In the genomic region with DNA sequence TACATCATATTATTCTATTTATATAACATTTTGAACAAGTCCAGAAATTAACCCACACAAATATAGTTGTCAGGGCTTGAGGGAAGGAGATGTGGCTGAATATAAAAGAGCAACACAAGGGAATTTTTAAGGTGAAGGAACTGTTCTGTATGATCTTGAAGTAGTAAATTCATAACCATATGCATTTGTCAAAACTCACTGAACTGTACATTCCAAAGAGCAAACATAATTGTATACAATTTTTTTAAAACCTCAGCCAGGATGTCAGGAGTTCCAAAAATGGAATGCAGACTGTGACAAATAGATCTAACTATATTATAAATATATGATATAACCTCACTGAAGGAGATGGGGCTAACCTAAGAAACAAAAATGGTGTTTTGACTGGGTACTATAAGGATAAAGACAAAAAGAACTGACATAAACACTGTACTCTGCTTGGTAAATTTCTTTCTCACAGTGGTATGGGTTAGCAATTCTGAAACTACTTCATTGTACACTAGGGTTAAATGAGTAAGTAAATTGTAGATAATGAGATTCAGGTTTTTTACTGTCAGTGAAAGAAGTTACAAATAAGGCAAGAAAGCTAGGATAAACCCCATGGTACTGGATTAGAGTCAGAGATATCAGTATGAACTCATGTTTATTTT, we compare ENCODE assay signal across 10 cellular contexts. TPM values are rescaled to one million over a fixed set of nuclear protein-coding genes. Genes with fewer than 3 reads are reported as not detected.
DNase-seq lines count a peak whose midpoint lies in the region; ATAC-seq and TF ChIP-seq lines count a peak whose summit lies in the region.
"Had no signal": no experiment of that assay in that cellular context is flagged by ENCODE, and none has a peak within 500 bp of the region (broad histone marks: within the 10 kb centered on the region; RNA-seq: fewer than 3 reads in every experiment).

No MANE protein-coding gene starts in this region.

- no peaks in the 10 kb centered on the region for H3K27me3 ChIP-seq in osteoblast (ENCODE audit: insufficient read depth, low read length)
- H3K27me3 ChIP-seq in Karpas-422 (ENCODE audit: low read length), result no peaks in the 10 kb centered on the region
- no peaks in the 10 kb centered on the region for H3K27me3 ChIP-seq in GM23338 (ENCODE audit: insufficient read depth)
- H3K27me3 ChIP-seq in transverse colon, result no peaks in the 10 kb centered on the region

- H4K20me1 ChIP-seq in osteoblast (ENCODE audit: insufficient read depth, low read length) (peaks cover 41% of the 10 kb centered on the region), Karpas-422 (ENCODE audit: insufficient read depth, low read depth, low read length) (no peaks in the 10 kb centered on the region), GM23338 (replicated peaks; ENCODE audit: insufficient read depth) (no peaks in the 10 kb centered on the region)

- DNase-seq in activated T-cell treated with anti-CD3 and anti-CD28 coated beads, Interleukin-2, amount 50 U/mL, for 4 hours, result no peak
- no peak for DNase-seq in activated T-cell treated with anti-CD3 and anti-CD28 coated beads, Interleukin-2, amount 50 U/mL, for 1 hour
- DNase-seq in osteoblast (ENCODE audit: insufficient read length, low spot score, missing footprints) (no peak), Karpas-422 (no peak), GM23338 (ENCODE audit: low spot score) (no peak), transverse colon (no peak)
- DNase-seq: hippocampal formation had no signal

- H3K4me3 Mint-ChIP-seq in activated T-cell treated with anti-CD3 and anti-CD28 coated beads, Interleukin-2, amount 50 U/mL, for 4 hours, result no peak overlapping the region
- H3K4me3 Mint-ChIP-seq in GM23338, result no peak overlapping the region
- H3K4me3 Mint-ChIP-seq: central memory CD8-positive, alpha-beta T cell had no signal

- H3K4me3 ChIP-seq in osteoblast (ENCODE audit: insufficient read depth, low read length) (no peak overlapping the region), Karpas-422 (ENCODE audit: low read length) (no peak overlapping the region), GM23338 (no peak overlapping the region), transverse colon (no peak overlapping the region)

- H3K9me3 Mint-ChIP-seq in activated T-cell treated with anti-CD3 and anti-CD28 coated beads, Interleukin-2, amount 50 U/mL, for 4 hours, result no peaks in the 10 kb centered on the region
- H3K9me3 Mint-ChIP-seq in GM23338, result no peaks in the 10 kb centered on the region
- H3K9me3 Mint-ChIP-seq: central memory CD8-positive, alpha-beta T cell had no signal

- in situ Hi-C loops in transverse colon (cut with MboI; ENCODE audit: low pct_ligation_motif_present in 1 of 4, low pct_unique_long_range_greater_than_20kb in 1 of 4, low sequenced_read_pairs in 3 of 4), result no loop called here

- intact Hi-C loops in transverse colon (cut with DNase I; ENCODE audit: low total_unique reads), result no loop called here

- H3K36me3 ChIP-seq in osteoblast (ENCODE audit: insufficient read depth, low read length) (no peaks in the 10 kb centered on the region), Karpas-422 (ENCODE audit: insufficient read depth, low read length) (no peaks in the 10 kb centered on the region), GM23338 (ENCODE audit: insufficient read depth) (no peaks in the 10 kb centered on the region), transverse colon (peaks cover 0 to 4% (median 0%) of the 10 kb centered on the region in 4 donors)

- peaks cover 17% of the 10 kb centered on the region for H3K4me1 ChIP-seq in osteoblast (ENCODE audit: insufficient read depth, low read length)
- H3K4me1 ChIP-seq in Karpas-422 (ENCODE audit: low read length), result peaks cover 22% of the 10 kb centered on the region
- no peaks in the 10 kb centered on the region for H3K4me1 ChIP-seq in GM23338 (ENCODE audit: insufficient read depth)
- H3K4me1 ChIP-seq in transverse colon, result peaks cover 0 to 30% (median 4%) of the 10 kb centered on the region in 4 donors

- H2AFZ ChIP-seq in osteoblast (ENCODE audit: low read length), result no peak overlapping the region
- no peak overlapping the region for H2AFZ ChIP-seq in Karpas-422 (ENCODE audit: low read length)
- H2AFZ ChIP-seq in GM23338, result no peak overlapping the region

- TF ChIP-seq POLR2A in transverse colon (IDR thresholded peaks at IDR 0.05), result no peak

- no peak overlapping the region for H3K27ac Mint-ChIP-seq in GM23338

- ATAC-seq in activated T-cell treated with anti-CD3 and anti-CD28 coated beads, Interleukin-2, amount 50 U/mL, for 4 hours, result peak; percentile 84 to 91
- ATAC-seq in GM21717 (IDR thresholded peaks at IDR 0.05; ENCODE audit: unreplicated experiment), result peak; percentile 95
- peak; percentile 91 for ATAC-seq in HG03280 (IDR thresholded peaks at IDR 0.05; ENCODE audit: unreplicated experiment)
- ATAC-seq in GM23338, result no peak

- no peak overlapping the region for H3K9ac ChIP-seq in Karpas-422 (ENCODE audit: low read length)

- H3K79me2 ChIP-seq in osteoblast (ENCODE audit: insufficient read depth, low read length) (peaks cover 95% of the 10 kb centered on the region), Karpas-422 (ENCODE audit: low read length) (peaks cover 97% of the 10 kb centered on the region), GM23338 (replicated peaks; ENCODE audit: insufficient read depth) (peaks cover 73% of the 10 kb centered on the region)

- H3K4me2 ChIP-seq in osteoblast (ENCODE audit: insufficient read depth, low read length) (no peak overlapping the region), Karpas-422 (ENCODE audit: low read depth, low read length, poor library complexity, severe bottlenecking) (no peak overlapping the region), GM23338 (no peak overlapping the region)

- peaks cover 39% of the 10 kb centered on the region for H3K4me1 Mint-ChIP-seq in activated T-cell treated with anti-CD3 and anti-CD28 coated beads, Interleukin-2, amount 50 U/mL, for 4 hours (ENCODE audit: low read depth)
- H3K4me1 Mint-ChIP-seq in GM23338, result peaks cover 22% of the 10 kb centered on the region

- no peaks in the 10 kb centered on the region for H3F3A ChIP-seq in GM23338 (replicated peaks; ENCODE audit: low read depth)

- H3K27me3 Mint-ChIP-seq in activated T-cell treated with anti-CD3 and anti-CD28 coated beads, Interleukin-2, amount 50 U/mL, for 4 hours (ENCODE audit: low read depth), result no peaks in the 10 kb centered on the region
- no peaks in the 10 kb centered on the region for H3K27me3 Mint-ChIP-seq in GM23338 (ENCODE audit: insufficient read depth, low read depth, poor library complexity)
- H3K27me3 Mint-ChIP-seq: central memory CD8-positive, alpha-beta T cell had no signal

- peaks cover 21% of the 10 kb centered on the region for H3K36me3 Mint-ChIP-seq in activated T-cell treated with anti-CD3 and anti-CD28 coated beads, Interleukin-2, amount 50 U/mL, for 4 hours (ENCODE audit: insufficient read depth)
- no peaks in the 10 kb centered on the region for H3K36me3 Mint-ChIP-seq in GM23338 (ENCODE audit: low read depth)

- no peak for TF ChIP-seq CTCF in osteoblast (IDR thresholded peaks at IDR 0.05; ENCODE audit: extremely low read depth, low read depth, low read length)
- no peak for TF ChIP-seq CTCF in GM23338 (conservative IDR thresholded peaks at IDR 0.05; ENCODE audit: low read depth in 2 of 2)
- TF ChIP-seq CTCF in transverse colon (IDR thresholded peaks at IDR 0.05), result no peak

- no peaks in the 10 kb centered on the region for H3K9me2 ChIP-seq in Karpas-422 (replicated peaks; ENCODE audit: insufficient read depth, low read length)
- no peaks in the 10 kb centered on the region for H3K9me2 ChIP-seq in GM23338 (ENCODE audit: insufficient read depth)

- TF ChIP-seq EP300 in transverse colon (IDR thresholded peaks at IDR 0.05; ENCODE audit: low read depth), result no peak

- H3K9me3 ChIP-seq in osteoblast (ENCODE audit: low read depth, low read length), result no peaks in the 10 kb centered on the region
- no peaks in the 10 kb centered on the region for H3K9me3 ChIP-seq in Karpas-422 (ENCODE audit: low read length)
- H3K9me3 ChIP-seq in transverse colon, result no peaks in the 10 kb centered on the region

- peak overlapping the region; percentile 2 for H3K27ac ChIP-seq in osteoblast (ENCODE audit: low read depth, low read length)
- H3K27ac ChIP-seq in Karpas-422 (ENCODE audit: low read length), result no peak overlapping the region
- H3K27ac ChIP-seq in GM23338 (ENCODE audit: low read depth), result no peak overlapping the region
- H3K27ac ChIP-seq in transverse colon, result no peak overlapping the region

TF ChIP-seq in GM23338, 12 proteins besides CTCF, POLR2A, EP300 and RAD21:
- TF ChIP-seq EZH2 (IDR thresholded peaks at IDR 0.05; ENCODE audit: low read depth, unreplicated experiment), result no peak

RNA-seq across cellular contexts. Expression of gene GOLGB1, which starts 14.4 kb away (rescaled TPM):
- total RNA-seq in activated T-cell treated with anti-CD3 and anti-CD28 coated beads, Interleukin-2, amount 50 U/mL, for 4 hours, result 10 to 100 TPM; 11.3 to 11.8 (median 11.3) TPM
- total RNA-seq in osteoblast (62.2 and 70.6 TPM in 2 replicates), transverse colon (100 to 1,000 TPM in 1 of 4 donors, 10 to 100 TPM in 3; 71.7 to 101 (median 94.9) TPM)
- 26.5 and 32.5 TPM in 2 replicates for total RNA-seq in Karpas-422 (2014; rRNA removed; shearing (Covaris generic); ENCODE audit: low replicate concordance)
- 19.8 and 34.5 TPM in 2 replicates for total RNA-seq in GM23338 (2014; rRNA removed; shearing (Covaris generic))
- 43.7 and 56.8 TPM in 2 replicates for polyA plus RNA-seq in GM23338 (2016; fragmentation: Nextera tagmentation; extraction: Ambion mirVana)
